In the genomic region with DNA sequence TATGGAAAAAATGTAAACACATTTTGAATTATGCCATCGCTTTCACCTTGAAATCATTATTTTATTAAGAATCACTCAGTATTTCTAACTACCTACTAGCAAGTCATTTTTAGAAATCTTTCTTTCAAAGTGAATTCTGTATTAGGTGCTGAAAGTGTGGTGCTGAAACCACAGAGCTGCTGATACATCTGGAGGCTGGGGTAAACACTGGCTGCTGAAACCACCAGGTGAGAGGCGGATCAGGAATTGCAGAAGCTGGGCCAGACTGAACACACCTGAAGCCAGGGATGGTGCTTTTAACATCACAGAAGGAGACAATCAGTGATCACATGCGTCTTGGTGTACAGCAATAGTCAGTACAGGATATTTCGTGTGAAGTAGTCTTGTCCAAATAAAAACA, we compare ENCODE assay signal across 31 cellular contexts. TPM values are rescaled to one million over a fixed set of nuclear protein-coding genes. Genes with fewer than 3 reads are reported as not detected.
DNase-seq lines count a peak whose midpoint lies in the region; ATAC-seq and TF ChIP-seq lines count a peak whose summit lies in the region.
"Had no signal": no experiment of that assay in that cellular context is flagged by ENCODE, and none has a peak within 500 bp of the region (broad histone marks: within the 10 kb centered on the region; RNA-seq: fewer than 3 reads in every experiment).

No MANE protein-coding gene starts in this region.

- dilution Hi-C loops in mammary epithelial cell (cut with HindIII; ENCODE audit: low sequenced_read_pairs), result no loop called here

- H3K4me1 ChIP-seq in mammary epithelial cell (ENCODE audit: insufficient read depth, low read length) (peaks cover 35% of the 10 kb centered on the region), breast epithelium (no peaks in the 10 kb centered on the region), SJSA1 (replicated peaks) (peaks cover 24% of the 10 kb centered on the region), fibroblast of lung (ENCODE audit: control insufficient read depth, extremely low read depth, insufficient read depth, low read length) (peaks cover 7% of the 10 kb centered on the region), neuronal stem cell (ENCODE audit: control insufficient read depth in 2 of 2, insufficient read depth in 1 of 2, low read depth in 1 of 2, low read length in 2 of 2) (peaks cover 0 to 3% of the 10 kb centered on the region in 2 donors), ovary (ENCODE audit: insufficient read depth) (no peaks in the 10 kb centered on the region)
- H3K4me1 ChIP-seq: A549 had no signal

- H3K27ac ChIP-seq in mammary epithelial cell (ENCODE audit: insufficient read depth, low read depth, low read length) (peak overlapping the region; percentile 74), breast epithelium (no peak overlapping the region), SJSA1 (peak overlapping the region; percentile 64; the same call in 1 of the 2 replicates), fibroblast of lung (ENCODE audit: insufficient read depth, low read length) (peak overlapping the region; percentile 77), neuronal stem cell (replicated peaks; ENCODE audit: low read length) (no peak overlapping the region), ovary (no peak overlapping the region)
- H3K27ac ChIP-seq: A549, left ventricle myocardium inferior had no signal

- H3K9ac ChIP-seq in mammary epithelial cell (ENCODE audit: insufficient read depth, low read length) (no peak overlapping the region), fibroblast of lung (ENCODE audit: insufficient read depth, low read length) (no peak overlapping the region), neuronal stem cell (ENCODE audit: low read depth, low read length, poor library complexity) (no peak overlapping the region)

- H3K4me2 ChIP-seq in mammary epithelial cell (ENCODE audit: insufficient read depth, low read depth, low read length) (no peak overlapping the region), fibroblast of lung (ENCODE audit: extremely low read depth, insufficient read depth, low read length) (no peak overlapping the region), neuronal stem cell (ENCODE audit: insufficient read depth, low read length, poor library complexity, severe bottlenecking) (no peak overlapping the region)
- H3K4me2 ChIP-seq: A549 had no signal

- no TSS peak for BruUV-seq in mammary epithelial cell (replicated peaks; lab: Mats Ljungman, UMichigan)

- H2AFZ ChIP-seq in mammary epithelial cell (ENCODE audit: low read depth, low read length), result no peak overlapping the region
- H2AFZ ChIP-seq in fibroblast of lung (ENCODE audit: low read length), result no peak overlapping the region
- H2AFZ ChIP-seq in neuronal stem cell (ENCODE audit: low read length), result no peak overlapping the region

- H3K27me3 ChIP-seq in mammary epithelial cell (ENCODE audit: insufficient read depth, low read length), result no peaks in the 10 kb centered on the region
- no peaks in the 10 kb centered on the region for H3K27me3 ChIP-seq in breast epithelium
- no peaks in the 10 kb centered on the region for H3K27me3 ChIP-seq in SJSA1 (replicated peaks)
- no peaks in the 10 kb centered on the region for H3K27me3 ChIP-seq in fibroblast of lung (ENCODE audit: control insufficient read depth, insufficient read depth, low read length)
- no peaks in the 10 kb centered on the region for H3K27me3 ChIP-seq in neuronal stem cell (ENCODE audit: control insufficient read depth in 3 of 3, insufficient read depth in 3 of 3, low read depth in 1 of 3, low read length in 3 of 3)
- H3K27me3 ChIP-seq in ovary, result no peaks in the 10 kb centered on the region

- in situ Hi-C loops in mammary epithelial cell (cut with MboI; ENCODE audit: low sequenced_read_pairs in 2 of 2) (no loop called here), GM13976 (cut with MboI; ENCODE audit: low sequenced_read_pairs, unreplicated experiment) (no loop called here)

- CTCF ChIA-PET in mammary epithelial cell (lab: Charles Lee; ENCODE audit: low non-redundant PET), result no interaction called here

- no peak overlapping the region for H3K18ac ChIP-seq in neuronal stem cell (ENCODE audit: low read length)

- DNase-seq in mammary epithelial cell (peak; percentile 36), breast epithelium (ENCODE audit: low spot score in 2 of 2) (no peak), SJSA1 (ENCODE audit: low read depth in 1 of 2, low spot score in 2 of 2) (no peak), fibroblast of lung (ENCODE audit: low read depth in 2 of 2) (no peak), GM13976 (ENCODE audit: low spot score) (no peak), neuronal stem cell (ENCODE audit: low spot score) (no peak), ovary (no peak)
- DNase-seq in stimulated activated naive B cell treated with anti-CD40 and anti-IgM and Interleukin-4, amounts not matched to agents 10 μg/mL and 1 μg/mL and 100 μg/mL, for 72 hours, result no peak
- DNase-seq: activated CD4-positive, alpha-beta memory T cell treated with anti-CD3 and anti-CD28 coated beads for 36 hours; activated naive CD4-positive, alpha-beta T cell treated with anti-CD3 and anti-CD28 coated beads, Interleukin-2, amount 50 U/mL, for 16 hours; amygdala; CD4-positive, alpha-beta memory T cell; H9; Karpas-422; left ventricle myocardium inferior; naive thymus-derived CD4-positive, alpha-beta T cell; NCI-H1436; NCI-H2081; NCI-H526; NK-92 treated with Interleukin-12 subunit alpha and Interleukin-12 subunit beta, amount 100 ng/mL, for 24 hours; nucleus accumbens; stimulated activated CD4-positive, alpha-beta T cell treated with anti-CD3 and anti-CD28 coated beads, Interleukin-15, amount 100 ng/mL, for 24 hours; T-helper 2 cell had no signal

- H4K20me1 ChIP-seq in mammary epithelial cell (ENCODE audit: insufficient read depth, low read length), result no peaks in the 10 kb centered on the region
- H4K20me1 ChIP-seq in fibroblast of lung (ENCODE audit: control insufficient read depth, extremely low read depth, insufficient read depth, low read length), result no peaks in the 10 kb centered on the region

- intact Hi-C loops in mammary epithelial cell (cut with micrococcal nuclease), result no loop called here
- intact Hi-C loops in breast epithelium (cut with DNase I; ENCODE audit: low total_unique reads), result no loop called here
- intact Hi-C loops in ovary (cut with DNase I), result no loop called here

- TF ChIP-seq CTCF in mammary epithelial cell (conservative IDR thresholded peaks at IDR 0.05 in 1 of 2, IDR thresholded peaks at IDR 0.05 in 1 of 2; ENCODE audit: extremely low read depth in 1 of 2, insufficient read depth in 1 of 2, low read depth in 1 of 2, low read length in 2 of 2) (no peak), breast epithelium (IDR thresholded peaks at IDR 0.05) (no peak), fibroblast of lung (conservative IDR thresholded peaks at IDR 0.05 in 1 of 2, IDR thresholded peaks at IDR 0.05 in 1 of 2; ENCODE audit: low read depth in 1 of 2, low read length in 2 of 2) (no peak), GM13976 (IDR thresholded peaks at IDR 0.05; ENCODE audit: borderline replicate concordance, control extremely low read depth, extremely low read depth, insufficient read depth, missing control alignments) (no peak), ovary (IDR thresholded peaks at IDR 0.05) (no peak)

- no peak overlapping the region for H3K14ac ChIP-seq in neuronal stem cell (ENCODE audit: low read length)

- no peaks in the 10 kb centered on the region for H3K79me1 ChIP-seq in neuronal stem cell (ENCODE audit: low read depth, low read length)

- H2BK15ac ChIP-seq in neuronal stem cell (ENCODE audit: low read length), result no peak overlapping the region

- no peak overlapping the region for H3K4me3 ChIP-seq in mammary epithelial cell (replicated peaks in 1 of 3; ENCODE audit: insufficient read depth in 1 of 3, low read depth in 2 of 3, low read length in 3 of 3)
- no peak overlapping the region for H3K4me3 ChIP-seq in breast epithelium
- H3K4me3 ChIP-seq in SJSA1, result no peak overlapping the region
- no peak overlapping the region for H3K4me3 ChIP-seq in fibroblast of lung (replicated peaks in 1 of 4; ENCODE audit: control extremely low read depth in 1 of 4, insufficient read depth in 1 of 4, low read depth in 3 of 4, low read length in 4 of 4)
- no peak overlapping the region for H3K4me3 ChIP-seq in neuronal stem cell (ENCODE audit: low read length in 2 of 2)
- no peak overlapping the region for H3K4me3 ChIP-seq in ovary
- H3K4me3 ChIP-seq: A549, left ventricle myocardium inferior, thoracic aorta had no signal

- peaks cover 12 to 14% of the 10 kb centered on the region in 2 donors for H3K9me3 Mint-ChIP-seq in stimulated activated naive B cell treated with anti-CD40 and anti-IgM and Interleukin-4, amounts not matched to agents 10 μg/mL and 1 μg/mL and 100 μg/mL, for 72 hours

- H3K36me3 ChIP-seq in mammary epithelial cell (ENCODE audit: insufficient read depth, low read length), result no peaks in the 10 kb centered on the region
- no peaks in the 10 kb centered on the region for H3K36me3 ChIP-seq in breast epithelium
- 0 out of 2 replicates have a peak, but pooled peaks cover 3% of the 10 kb centered on the region for H3K36me3 ChIP-seq in SJSA1
- H3K36me3 ChIP-seq in fibroblast of lung (ENCODE audit: control insufficient read depth, insufficient read depth, low read length), result no peaks in the 10 kb centered on the region
- no peaks in the 10 kb centered on the region for H3K36me3 ChIP-seq in neuronal stem cell (replicated peaks in 1 of 2; ENCODE audit: control insufficient read depth in 2 of 2, insufficient read depth in 2 of 2, low read length in 2 of 2)
- no peaks in the 10 kb centered on the region for H3K36me3 ChIP-seq in ovary
- H3K36me3 ChIP-seq: left ventricle myocardium inferior, thoracic aorta had no signal

- peaks cover 10 to 22% of the 10 kb centered on the region in 2 donors for H3K4me1 Mint-ChIP-seq in stimulated activated naive B cell treated with anti-CD40 and anti-IgM and Interleukin-4, amounts not matched to agents 10 μg/mL and 1 μg/mL and 100 μg/mL, for 72 hours
- H3K4me1 Mint-ChIP-seq: B cell had no signal

- H3K36me3 Mint-ChIP-seq in stimulated activated naive B cell treated with anti-CD40 and anti-IgM and Interleukin-4, amounts not matched to agents 10 μg/mL and 1 μg/mL and 100 μg/mL, for 72 hours, result peaks cover 27 to 37% of the 10 kb centered on the region in 2 donors
- H3K36me3 Mint-ChIP-seq: stimulated activated effector memory CD8-positive, alpha-beta T cell treated with anti-CD3 and anti-CD28 coated beads, Interleukin-12 subunit alpha, Interleukin-12 subunit beta, amount 100 ng/mL, for 72 hours had no signal

- no peaks in the 10 kb centered on the region for H3K79me2 ChIP-seq in mammary epithelial cell (ENCODE audit: insufficient read depth, low read length)
- H3K79me2 ChIP-seq in fibroblast of lung (ENCODE audit: control insufficient read depth, insufficient read depth, low read length), result no peaks in the 10 kb centered on the region

- no peak for ATAC-seq in stimulated activated naive B cell treated with anti-CD40 and anti-IgM and Interleukin-4, amounts not matched to agents 10 μg/mL and 1 μg/mL and 100 μg/mL, for 72 hours (replicated peaks)
- ATAC-seq: A549; activated CD4-positive, CD25-positive, alpha-beta regulatory T cell treated with anti-CD3 and anti-CD28 coated beads, Interleukin-2, amount 50 U/mL, for 24 hours; naive thymus-derived CD4-positive, alpha-beta T cell; Right ventricle myocardium inferior; stimulated activated effector memory CD8-positive, alpha-beta T cell treated with anti-CD3 and anti-CD28 coated beads, Interleukin-12 subunit alpha, Interleukin-12 subunit beta, amount 100 ng/mL, for 72 hours had no signal

- no peak overlapping the region for H3K27ac Mint-ChIP-seq in stimulated activated naive B cell treated with anti-CD40 and anti-IgM and Interleukin-4, amounts not matched to agents 10 μg/mL and 1 μg/mL and 100 μg/mL, for 72 hours
- H3K27ac Mint-ChIP-seq: activated CD4-positive, alpha-beta memory T cell treated with anti-CD3 and anti-CD28 coated beads for 36 hours; activated T-helper 1 cell treated with anti-CD3 and anti-CD28 coated beads, Interleukin-12 subunit alpha, Interleukin-12 subunit beta, Interleukin-2, Interleukin-4 antibody, amounts not matched to agents 30 ng/mL and 10 ng/mL and 1 ng/mL, durations not matched to agents 14 hours and 24 hours and 36 hours; B cell; CD4-positive, alpha-beta memory T cell; H9; naive thymus-derived CD4-positive, alpha-beta T cell; stimulated activated effector memory CD8-positive, alpha-beta T cell treated with anti-CD3 and anti-CD28 coated beads, Interleukin-12 subunit alpha, Interleukin-12 subunit beta, amount 100 ng/mL, for 72 hours had no signal

- no peak overlapping the region for H2BK5ac ChIP-seq in neuronal stem cell (ENCODE audit: low read length)

- H3K9me3 ChIP-seq in mammary epithelial cell (replicated peaks; ENCODE audit: insufficient read depth, low read length) (peaks cover 4% of the 10 kb centered on the region), breast epithelium (no peaks in the 10 kb centered on the region), SJSA1 (replicated peaks) (no peaks in the 10 kb centered on the region; the same call in 1 of the 2 replicates), fibroblast of lung (ENCODE audit: control insufficient read depth, insufficient read depth, low read depth, low read length) (no peaks in the 10 kb centered on the region), neuronal stem cell (replicated peaks in 1 of 2; ENCODE audit: control insufficient read depth in 2 of 2, insufficient read depth in 1 of 2, low read depth in 1 of 2, low read length in 2 of 2) (peaks cover 0 to 2% of the 10 kb centered on the region in 2 donors), ovary (no peaks in the 10 kb centered on the region)
- H3K9me3 ChIP-seq: A549, thoracic aorta had no signal

- no peak overlapping the region for H2AK5ac ChIP-seq in neuronal stem cell (ENCODE audit: low read depth, low read length)

- no peak overlapping the region for H3K4ac ChIP-seq in neuronal stem cell (ENCODE audit: low read length)

- TF ChIP-seq POLR2A in breast epithelium (IDR thresholded peaks at IDR 0.05) (no peak), ovary (IDR thresholded peaks at IDR 0.05) (no peak)

- H4K91ac ChIP-seq in neuronal stem cell (ENCODE audit: low read depth, low read length, poor library complexity), result no peak overlapping the region

- no peak overlapping the region for H2BK120ac ChIP-seq in neuronal stem cell (ENCODE audit: low read depth, low read length)

- WGBS in mammary epithelial cell (ENCODE audit: low coverage, missing lambda C conversion rate), result 93% methylated on average over 4 of the region's 4 CpGs
- WGBS in neuronal stem cell (ENCODE audit: extremely low coverage in 2 of 2, insufficient read length in 2 of 2, insufficient replicate concordance in 1 of 2), 2 donors, result no CpG with 5 or more reads among the region's 4 CpGs
- 96 to 97% (median 96%) methylated on average over 4 of the region's 4 CpGs for WGBS in ovary, 3 donors

- H3K4me3 Mint-ChIP-seq in stimulated activated naive B cell treated with anti-CD40 and anti-IgM and Interleukin-4, amounts not matched to agents 10 μg/mL and 1 μg/mL and 100 μg/mL, for 72 hours, result no peak overlapping the region
- H3K4me3 Mint-ChIP-seq: activated CD4-positive, alpha-beta memory T cell treated with anti-CD3 and anti-CD28 coated beads for 36 hours; activated T-helper 1 cell treated with anti-CD3 and anti-CD28 coated beads, Interleukin-12 subunit alpha, Interleukin-12 subunit beta, Interleukin-2, Interleukin-4 antibody, amounts not matched to agents 30 ng/mL and 10 ng/mL and 1 ng/mL, durations not matched to agents 14 hours and 24 hours and 36 hours; B cell; CD4-positive, alpha-beta memory T cell; H9; naive thymus-derived CD4-positive, alpha-beta T cell; stimulated activated effector memory CD8-positive, alpha-beta T cell treated with anti-CD3 and anti-CD28 coated beads, Interleukin-12 subunit alpha, Interleukin-12 subunit beta, amount 100 ng/mL, for 72 hours had no signal

- H3K23ac ChIP-seq in neuronal stem cell (ENCODE audit: low read depth, low read length, poor library complexity), result no peak overlapping the region

- no peak overlapping the region for H4K8ac ChIP-seq in neuronal stem cell (ENCODE audit: low read depth, low read length)

- no peak overlapping the region for H2BK12ac ChIP-seq in neuronal stem cell (ENCODE audit: low read length)

- no peaks in the 10 kb centered on the region for H3K27me3 Mint-ChIP-seq in stimulated activated naive B cell treated with anti-CD40 and anti-IgM and Interleukin-4, amounts not matched to agents 10 μg/mL and 1 μg/mL and 100 μg/mL, for 72 hours
- H3K27me3 Mint-ChIP-seq: activated CD4-positive, alpha-beta memory T cell treated with anti-CD3 and anti-CD28 coated beads for 36 hours; B cell; CD4-positive, alpha-beta memory T cell; naive thymus-derived CD4-positive, alpha-beta T cell had no signal

- no peak for TF ChIP-seq EP300 in ovary (IDR thresholded peaks at IDR 0.05)

RNA-seq across cellular contexts. Expression of a gene that starts 42.2 kb away (rescaled TPM):
- total RNA-seq in mammary epithelial cell (under 1 TPM; 0.19 to 0.33 TPM), breast epithelium (1 to 10 TPM; 1.6 to 6.7 (median 2.2) TPM), fibroblast of lung (under 0.01 and 0.33 TPM in 2 replicates), ovary (1 to 10 TPM in 2 of 7 donors, under 1 TPM in 3, not detected in 2; 0.37 to 4.7 (median 0.88) TPM)
- polyA plus RNA-seq in mammary epithelial cell (0.08 TPM), fibroblast of lung (0.45 and 0.63 TPM in 2 replicates), ovary (1 to 10 TPM in 1 of 2 donors, under 1 TPM in 1; 0.21 to 2.6 TPM)
- polyA minus RNA-seq in mammary epithelial cell (not detected), fibroblast of lung (ENCODE audit: low replicate concordance) (0.93 TPM in 1 of 2 replicates, not detected in the other)
- 0.16 and 2.2 TPM in 2 replicates for total RNA-seq in SJSA1 (2014; rRNA removed; shearing (Covaris generic))
- 0.20 and 0.31 TPM in 2 replicates for polyA plus RNA-seq in fibroblast of lung (2012)
- 0.04 TPM for polyA plus RNA-seq in neuronal stem cell (2013, experiment 1 of 2)
- polyA plus RNA-seq in neuronal stem cell (2013, experiment 2 of 2), result 0.06 TPM
- total RNA-seq: epithelial cell of proximal tubule had no signal
- polyA plus RNA-seq: naive thymus-derived CD4-positive, alpha-beta T cell had no signal

Comparison
In these comparisons a context has a peak if more than half of its experiments do, and no peak if none do; other contexts are left out.
1. H3K27ac ChIP-seq: peak in mammary epithelial cell (single experiment), SJSA1 (single experiment) and fibroblast of lung (single experiment); none in breast epithelium (0 of 2), neuronal stem cell (single experiment) and ovary (0 of 2).